ENCODE assay signal across 10 cellular contexts in the genomic region with DNA sequence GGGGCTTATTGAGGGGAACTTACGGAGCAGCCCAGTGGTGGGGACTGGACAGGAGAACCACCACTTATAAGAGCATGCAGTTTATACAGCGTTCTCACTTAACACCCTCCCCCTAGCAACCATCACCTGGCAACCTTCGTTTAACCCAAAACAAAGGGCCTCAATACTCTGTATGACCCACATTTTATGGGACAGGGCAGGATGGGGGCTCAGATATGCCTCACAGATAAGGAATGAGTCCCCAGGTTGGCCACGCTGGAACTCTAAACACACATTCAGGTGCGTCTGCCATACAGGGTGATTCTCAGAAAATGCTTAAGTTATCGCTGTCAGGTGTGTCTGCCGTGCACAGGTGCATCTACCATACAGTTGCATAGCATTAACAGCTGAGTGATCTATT.
"Had no signal": no experiment of that assay in that cellular context is flagged by ENCODE, and none has a peak within 500 bp of the region (broad histone marks: within the 10 kb centered on the region; RNA-seq: fewer than 3 reads in every experiment).

No MANE protein-coding gene starts in this region.

- H3K27ac ChIP-seq: epithelial cell of prostate, gastroesophageal sphincter, upper lobe of right lung had no signal

- DNase-seq: activated CD4-positive, alpha-beta T cell treated with anti-CD3 and anti-CD28 coated beads, Interleukin-2, amount 50 U/mL, for 48 hours; activated naive CD4-positive, alpha-beta T cell treated with anti-CD3 and anti-CD28 coated beads for 36 hours; effector CD4-positive, alpha-beta T cell; kidney; stimulated activated CD4-positive, alpha-beta T cell treated with anti-CD3 and anti-CD28 coated beads, Interleukin-12 subunit alpha, Interleukin-12 subunit beta, amount 100 ng/mL, for 4 hours; stimulated activated naive CD8-positive, alpha-beta T cell treated with anti-CD3 and anti-CD28 coated beads, Interleukin-15, Interleukin-2, amounts not matched to agents 100 U/mL and 50 U/mL, for 24 hours; upper lobe of right lung had no signal

- H3K9me3 Mint-ChIP-seq: T-helper 2 cell treated with Interferon-gamma antibody and Interleukin-4, amounts not matched to agents 5 μg/mL and 100 μg/mL, for 36 hours had no signal

- H3K4me3 ChIP-seq: gastroesophageal sphincter, upper lobe of right lung had no signal

- H3K27ac Mint-ChIP-seq: activated naive CD4-positive, alpha-beta T cell treated with anti-CD3 and anti-CD28 coated beads for 36 hours; T-helper 2 cell treated with Interferon-gamma antibody and Interleukin-4, amounts not matched to agents 5 μg/mL and 100 μg/mL, for 36 hours had no signal

- H3K4me3 Mint-ChIP-seq: activated naive CD4-positive, alpha-beta T cell treated with anti-CD3 and anti-CD28 coated beads for 36 hours; T-helper 2 cell treated with Interferon-gamma antibody and Interleukin-4, amounts not matched to agents 5 μg/mL and 100 μg/mL, for 36 hours had no signal
